ENCODE assay signal across 1 cellular context in genomic region chr1:42266253-42267135, GRCh38.
TF ChIP-seq lines count a peak whose summit lies in the region.

No MANE protein-coding gene starts in this region.

TF ChIP-seq in IMR-90, 13 proteins besides CTCF, POLR2A, EP300 and RAD21 (continued from another document):
- TF ChIP-seq USF2 (IDR thresholded peaks at IDR 0.05; ENCODE audit: low read depth, low read length) (no peak), RCOR1 (IDR thresholded peaks at IDR 0.05; ENCODE audit: insufficient replicate concordance, low read length) (no peak), SMC3 (IDR thresholded peaks at IDR 0.05; ENCODE audit: low read depth, low read length) (no peak), BHLHE40 (IDR thresholded peaks at IDR 0.05; ENCODE audit: low read depth, low read length) (no peak), CEBPB (IDR thresholded peaks at IDR 0.05; ENCODE audit: low read depth, low read length) (no peak)
TF ChIP-seq in IMR-90: peak in this region for 0.
